ENCODE assay signal across 1 cellular context in the genomic region with DNA sequence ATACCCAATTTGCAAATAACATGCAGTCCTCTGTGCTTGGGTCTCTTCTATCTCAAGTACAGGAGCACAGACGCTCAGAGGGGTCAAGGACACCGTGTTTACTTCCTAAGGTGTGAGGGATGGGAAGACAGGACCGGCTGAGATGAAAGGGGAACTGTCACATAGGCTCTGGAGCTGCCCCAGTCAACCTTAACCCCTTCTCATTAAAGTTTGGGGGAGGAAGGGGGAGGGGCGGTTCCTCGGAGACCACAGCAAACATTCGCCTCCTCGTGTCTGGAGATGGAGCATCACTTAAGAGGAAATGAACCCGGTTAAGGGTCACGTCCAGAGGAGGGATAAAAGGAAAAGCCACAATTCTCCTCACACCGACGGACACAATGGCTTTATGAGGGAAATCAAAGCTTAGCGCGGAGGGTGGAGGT.
TF ChIP-seq lines count a peak whose summit lies in the region.

No MANE protein-coding gene starts in this region.

TF ChIP-seq in HepG2, 621 proteins besides CTCF, POLR2A, EP300 and RAD21 (continued from another document and continues in another):
- TF ChIP-seq, protein P1, sequence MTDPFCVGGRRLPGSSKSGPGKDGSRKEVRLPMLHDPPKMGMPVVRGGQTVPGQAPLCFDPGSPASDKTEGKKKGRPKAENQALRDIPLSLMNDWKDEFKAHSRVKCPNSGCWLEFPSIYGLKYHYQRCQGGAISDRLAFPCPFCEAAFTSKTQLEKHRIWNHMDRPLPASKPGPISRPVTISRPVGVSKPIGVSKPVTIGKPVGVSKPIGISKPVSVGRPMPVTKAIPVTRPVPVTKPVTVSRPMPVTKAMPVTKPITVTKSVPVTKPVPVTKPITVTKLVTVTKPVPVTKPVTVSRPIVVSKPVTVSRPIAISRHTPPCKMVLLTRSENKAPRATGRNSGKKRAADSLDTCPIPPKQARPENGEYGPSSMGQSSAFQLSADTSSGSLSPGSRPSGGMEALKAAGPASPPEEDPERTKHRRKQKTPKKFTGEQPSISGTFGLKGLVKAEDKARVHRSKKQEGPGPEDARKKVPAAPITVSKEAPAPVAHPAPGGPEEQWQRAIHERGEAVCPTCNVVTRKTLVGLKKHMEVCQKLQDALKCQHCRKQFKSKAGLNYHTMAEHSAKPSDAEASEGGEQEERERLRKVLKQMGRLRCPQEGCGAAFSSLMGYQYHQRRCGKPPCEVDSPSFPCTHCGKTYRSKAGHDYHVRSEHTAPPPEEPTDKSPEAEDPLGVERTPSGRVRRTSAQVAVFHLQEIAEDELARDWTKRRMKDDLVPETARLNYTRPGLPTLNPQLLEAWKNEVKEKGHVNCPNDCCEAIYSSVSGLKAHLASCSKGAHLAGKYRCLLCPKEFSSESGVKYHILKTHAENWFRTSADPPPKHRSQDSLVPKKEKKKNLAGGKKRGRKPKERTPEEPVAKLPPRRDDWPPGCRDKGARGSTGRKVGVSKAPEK (CRISPR knock-in tag; IDR thresholded peaks at IDR 0.05; ENCODE audit: borderline replicate concordance), result no peak
- TF ChIP-seq SRSF1 (optimal IDR thresholded peaks at IDR 0.05; ENCODE audit: low read depth, low read length), result no peak
- TF ChIP-seq CREB1 (IDR thresholded peaks at IDR 0.05), result no peak
- TF ChIP-seq CREB1 (CRISPR knock-in tag; IDR thresholded peaks at IDR 0.05), result no peak; the same call in none of the 2 replicates
- TF ChIP-seq, protein P2, sequence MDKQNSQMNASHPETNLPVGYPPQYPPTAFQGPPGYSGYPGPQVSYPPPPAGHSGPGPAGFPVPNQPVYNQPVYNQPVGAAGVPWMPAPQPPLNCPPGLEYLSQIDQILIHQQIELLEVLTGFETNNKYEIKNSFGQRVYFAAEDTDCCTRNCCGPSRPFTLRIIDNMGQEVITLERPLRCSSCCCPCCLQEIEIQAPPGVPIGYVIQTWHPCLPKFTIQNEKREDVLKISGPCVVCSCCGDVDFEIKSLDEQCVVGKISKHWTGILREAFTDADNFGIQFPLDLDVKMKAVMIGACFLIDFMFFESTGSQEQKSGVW (CRISPR knock-in tag; IDR thresholded peaks at IDR 0.05; ENCODE audit: borderline replicate concordance), result no peak
- TF ChIP-seq ZMAT3 (CRISPR knock-in tag; conservative IDR thresholded peaks at IDR 0.05), result 0 out of 2 replicates have a peak, but pooled peaks have one; percentile 23
- TF ChIP-seq, protein P3, sequence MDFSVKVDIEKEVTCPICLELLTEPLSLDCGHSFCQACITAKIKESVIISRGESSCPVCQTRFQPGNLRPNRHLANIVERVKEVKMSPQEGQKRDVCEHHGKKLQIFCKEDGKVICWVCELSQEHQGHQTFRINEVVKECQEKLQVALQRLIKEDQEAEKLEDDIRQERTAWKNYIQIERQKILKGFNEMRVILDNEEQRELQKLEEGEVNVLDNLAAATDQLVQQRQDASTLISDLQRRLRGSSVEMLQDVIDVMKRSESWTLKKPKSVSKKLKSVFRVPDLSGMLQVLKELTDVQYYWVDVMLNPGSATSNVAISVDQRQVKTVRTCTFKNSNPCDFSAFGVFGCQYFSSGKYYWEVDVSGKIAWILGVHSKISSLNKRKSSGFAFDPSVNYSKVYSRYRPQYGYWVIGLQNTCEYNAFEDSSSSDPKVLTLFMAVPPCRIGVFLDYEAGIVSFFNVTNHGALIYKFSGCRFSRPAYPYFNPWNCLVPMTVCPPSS (IDR thresholded peaks at IDR 0.05), result no peak
- no peak for TF ChIP-seq ZNF296 (CRISPR knock-in tag; conservative IDR thresholded peaks at IDR 0.05)
- TF ChIP-seq, protein P4, sequence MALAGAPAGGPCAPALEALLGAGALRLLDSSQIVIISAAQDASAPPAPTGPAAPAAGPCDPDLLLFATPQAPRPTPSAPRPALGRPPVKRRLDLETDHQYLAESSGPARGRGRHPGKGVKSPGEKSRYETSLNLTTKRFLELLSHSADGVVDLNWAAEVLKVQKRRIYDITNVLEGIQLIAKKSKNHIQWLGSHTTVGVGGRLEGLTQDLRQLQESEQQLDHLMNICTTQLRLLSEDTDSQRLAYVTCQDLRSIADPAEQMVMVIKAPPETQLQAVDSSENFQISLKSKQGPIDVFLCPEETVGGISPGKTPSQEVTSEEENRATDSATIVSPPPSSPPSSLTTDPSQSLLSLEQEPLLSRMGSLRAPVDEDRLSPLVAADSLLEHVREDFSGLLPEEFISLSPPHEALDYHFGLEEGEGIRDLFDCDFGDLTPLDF (CRISPR knock-in tag; IDR thresholded peaks at IDR 0.05), result no peak
- peak; percentile 50; the same call in 1 of the 2 replicates for TF ChIP-seq YEATS4 (CRISPR knock-in tag; IDR thresholded peaks at IDR 0.05; ENCODE audit: borderline replicate concordance)
- TF ChIP-seq KLF11 (CRISPR knock-in tag; IDR thresholded peaks at IDR 0.05), result 0 out of 2 replicates have a peak, but pooled peaks have one; percentile 29
- TF ChIP-seq ZNF792 (CRISPR knock-in tag; IDR thresholded peaks at IDR 0.05), result no peak
- TF ChIP-seq FOXA1 (IDR thresholded peaks at IDR 0.05), result no peak
- TF ChIP-seq FOXA1 (CRISPR knock-in tag; IDR thresholded peaks at IDR 0.05), result peak; percentile 37; the same call in 1 of the 2 replicates
- TF ChIP-seq FOXK1 (CRISPR knock-in tag; IDR thresholded peaks at IDR 0.05; ENCODE audit: borderline replicate concordance, low read depth), result peak; percentile 58; the same call in 1 of the 2 replicates
- TF ChIP-seq FOXK2 (IDR thresholded peaks at IDR 0.05), result no peak
- no peak; the same call in 1 of the 2 replicates for TF ChIP-seq KMT2A (CRISPR knock-in tag; IDR thresholded peaks at IDR 0.05)
- TF ChIP-seq, protein P5, sequence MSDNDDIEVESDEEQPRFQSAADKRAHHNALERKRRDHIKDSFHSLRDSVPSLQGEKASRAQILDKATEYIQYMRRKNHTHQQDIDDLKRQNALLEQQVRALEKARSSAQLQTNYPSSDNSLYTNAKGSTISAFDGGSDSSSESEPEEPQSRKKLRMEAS (IDR thresholded peaks at IDR 0.05), result no peak; the same call in 1 of the 2 replicates
- TF ChIP-seq TGIF2 (CRISPR knock-in tag; IDR thresholded peaks at IDR 0.05), result no peak
- TF ChIP-seq YEATS2 (CRISPR knock-in tag; IDR thresholded peaks at IDR 0.05; ENCODE audit: borderline replicate concordance), result no peak
- no peak for TF ChIP-seq NFKB2 (CRISPR knock-in tag; IDR thresholded peaks at IDR 0.05; ENCODE audit: borderline replicate concordance)
- TF ChIP-seq JUNB (CRISPR knock-in tag; IDR thresholded peaks at IDR 0.05; ENCODE audit: borderline replicate concordance), result no peak
- TF ChIP-seq SMAD9 (CRISPR knock-in tag; IDR thresholded peaks at IDR 0.05), result no peak
- TF ChIP-seq ZNF672 (CRISPR knock-in tag; IDR thresholded peaks at IDR 0.05), result no peak
- no peak for TF ChIP-seq PHF5A (CRISPR knock-in tag; IDR thresholded peaks at IDR 0.05; ENCODE audit: low read depth, unreplicated experiment)
- no peak for TF ChIP-seq IKZF4 (CRISPR knock-in tag; IDR thresholded peaks at IDR 0.05; ENCODE audit: borderline replicate concordance, low read depth, not compliant biosample characterization)
- TF ChIP-seq, protein P6, sequence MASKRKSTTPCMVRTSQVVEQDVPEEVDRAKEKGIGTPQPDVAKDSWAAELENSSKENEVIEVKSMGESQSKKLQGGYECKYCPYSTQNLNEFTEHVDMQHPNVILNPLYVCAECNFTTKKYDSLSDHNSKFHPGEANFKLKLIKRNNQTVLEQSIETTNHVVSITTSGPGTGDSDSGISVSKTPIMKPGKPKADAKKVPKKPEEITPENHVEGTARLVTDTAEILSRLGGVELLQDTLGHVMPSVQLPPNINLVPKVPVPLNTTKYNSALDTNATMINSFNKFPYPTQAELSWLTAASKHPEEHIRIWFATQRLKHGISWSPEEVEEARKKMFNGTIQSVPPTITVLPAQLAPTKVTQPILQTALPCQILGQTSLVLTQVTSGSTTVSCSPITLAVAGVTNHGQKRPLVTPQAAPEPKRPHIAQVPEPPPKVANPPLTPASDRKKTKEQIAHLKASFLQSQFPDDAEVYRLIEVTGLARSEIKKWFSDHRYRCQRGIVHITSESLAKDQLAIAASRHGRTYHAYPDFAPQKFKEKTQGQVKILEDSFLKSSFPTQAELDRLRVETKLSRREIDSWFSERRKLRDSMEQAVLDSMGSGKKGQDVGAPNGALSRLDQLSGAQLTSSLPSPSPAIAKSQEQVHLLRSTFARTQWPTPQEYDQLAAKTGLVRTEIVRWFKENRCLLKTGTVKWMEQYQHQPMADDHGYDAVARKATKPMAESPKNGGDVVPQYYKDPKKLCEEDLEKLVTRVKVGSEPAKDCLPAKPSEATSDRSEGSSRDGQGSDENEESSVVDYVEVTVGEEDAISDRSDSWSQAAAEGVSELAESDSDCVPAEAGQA (IDR thresholded peaks at IDR 0.05; ENCODE audit: low read depth), result no peak
- TF ChIP-seq, protein P6 (CRISPR knock-in tag; IDR thresholded peaks at IDR 0.05; ENCODE audit: borderline replicate concordance), result no peak
- TF ChIP-seq, protein P7, sequence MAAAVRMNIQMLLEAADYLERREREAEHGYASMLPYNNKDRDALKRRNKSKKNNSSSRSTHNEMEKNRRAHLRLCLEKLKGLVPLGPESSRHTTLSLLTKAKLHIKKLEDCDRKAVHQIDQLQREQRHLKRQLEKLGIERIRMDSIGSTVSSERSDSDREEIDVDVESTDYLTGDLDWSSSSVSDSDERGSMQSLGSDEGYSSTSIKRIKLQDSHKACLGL (CRISPR knock-in tag; IDR thresholded peaks at IDR 0.05), result no peak
- TF ChIP-seq MBD4 (IDR thresholded peaks at IDR 0.05; ENCODE audit: borderline replicate concordance, low read length), result no peak
- TF ChIP-seq TOE1 (CRISPR knock-in tag; IDR thresholded peaks at IDR 0.05), result no peak
- peak; percentile 94 for TF ChIP-seq TCF7 (IDR thresholded peaks at IDR 0.05; ENCODE audit: low read depth)
- no peak for TF ChIP-seq DR1 (CRISPR knock-in tag; IDR thresholded peaks at IDR 0.05)
- 0 out of 2 replicates have a peak, but pooled peaks have one; percentile 50 for TF ChIP-seq NFKBIZ (CRISPR knock-in tag; IDR thresholded peaks at IDR 0.05)
- no peak for TF ChIP-seq ZNF337 (CRISPR knock-in tag; IDR thresholded peaks at IDR 0.05; ENCODE audit: borderline replicate concordance, low read depth)
- TF ChIP-seq ZNF619 (CRISPR knock-in tag; IDR thresholded peaks at IDR 0.05), result no peak
- no peak for TF ChIP-seq FIP1L1 (IDR thresholded peaks at IDR 0.05; ENCODE audit: borderline replicate concordance, insufficient read depth, low read depth, low read length)
- TF ChIP-seq HHEX (CRISPR knock-in tag; IDR thresholded peaks at IDR 0.05), result no peak
- TF ChIP-seq PHF8 (CRISPR knock-in tag; IDR thresholded peaks at IDR 0.05), result no peak
- no peak for TF ChIP-seq RFXAP (CRISPR knock-in tag; IDR thresholded peaks at IDR 0.05; ENCODE audit: borderline replicate concordance)
- no peak for TF ChIP-seq ZNF12 (CRISPR knock-in tag; IDR thresholded peaks at IDR 0.05)
- TF ChIP-seq, protein P8, sequence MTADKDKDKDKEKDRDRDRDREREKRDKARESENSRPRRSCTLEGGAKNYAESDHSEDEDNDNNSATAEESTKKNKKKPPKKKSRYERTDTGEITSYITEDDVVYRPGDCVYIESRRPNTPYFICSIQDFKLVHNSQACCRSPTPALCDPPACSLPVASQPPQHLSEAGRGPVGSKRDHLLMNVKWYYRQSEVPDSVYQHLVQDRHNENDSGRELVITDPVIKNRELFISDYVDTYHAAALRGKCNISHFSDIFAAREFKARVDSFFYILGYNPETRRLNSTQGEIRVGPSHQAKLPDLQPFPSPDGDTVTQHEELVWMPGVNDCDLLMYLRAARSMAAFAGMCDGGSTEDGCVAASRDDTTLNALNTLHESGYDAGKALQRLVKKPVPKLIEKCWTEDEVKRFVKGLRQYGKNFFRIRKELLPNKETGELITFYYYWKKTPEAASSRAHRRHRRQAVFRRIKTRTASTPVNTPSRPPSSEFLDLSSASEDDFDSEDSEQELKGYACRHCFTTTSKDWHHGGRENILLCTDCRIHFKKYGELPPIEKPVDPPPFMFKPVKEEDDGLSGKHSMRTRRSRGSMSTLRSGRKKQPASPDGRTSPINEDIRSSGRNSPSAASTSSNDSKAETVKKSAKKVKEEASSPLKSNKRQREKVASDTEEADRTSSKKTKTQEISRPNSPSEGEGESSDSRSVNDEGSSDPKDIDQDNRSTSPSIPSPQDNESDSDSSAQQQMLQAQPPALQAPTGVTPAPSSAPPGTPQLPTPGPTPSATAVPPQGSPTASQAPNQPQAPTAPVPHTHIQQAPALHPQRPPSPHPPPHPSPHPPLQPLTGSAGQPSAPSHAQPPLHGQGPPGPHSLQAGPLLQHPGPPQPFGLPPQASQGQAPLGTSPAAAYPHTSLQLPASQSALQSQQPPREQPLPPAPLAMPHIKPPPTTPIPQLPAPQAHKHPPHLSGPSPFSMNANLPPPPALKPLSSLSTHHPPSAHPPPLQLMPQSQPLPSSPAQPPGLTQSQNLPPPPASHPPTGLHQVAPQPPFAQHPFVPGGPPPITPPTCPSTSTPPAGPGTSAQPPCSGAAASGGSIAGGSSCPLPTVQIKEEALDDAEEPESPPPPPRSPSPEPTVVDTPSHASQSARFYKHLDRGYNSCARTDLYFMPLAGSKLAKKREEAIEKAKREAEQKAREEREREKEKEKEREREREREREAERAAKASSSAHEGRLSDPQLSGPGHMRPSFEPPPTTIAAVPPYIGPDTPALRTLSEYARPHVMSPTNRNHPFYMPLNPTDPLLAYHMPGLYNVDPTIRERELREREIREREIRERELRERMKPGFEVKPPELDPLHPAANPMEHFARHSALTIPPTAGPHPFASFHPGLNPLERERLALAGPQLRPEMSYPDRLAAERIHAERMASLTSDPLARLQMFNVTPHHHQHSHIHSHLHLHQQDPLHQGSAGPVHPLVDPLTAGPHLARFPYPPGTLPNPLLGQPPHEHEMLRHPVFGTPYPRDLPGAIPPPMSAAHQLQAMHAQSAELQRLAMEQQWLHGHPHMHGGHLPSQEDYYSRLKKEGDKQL (CRISPR knock-in tag; IDR thresholded peaks at IDR 0.05; ENCODE audit: low read depth), result no peak
- TF ChIP-seq EED (CRISPR knock-in tag; IDR thresholded peaks at IDR 0.05), result no peak
- TF ChIP-seq ZNF703 (CRISPR knock-in tag; IDR thresholded peaks at IDR 0.05; ENCODE audit: borderline replicate concordance), result no peak
- TF ChIP-seq SP1 (IDR thresholded peaks at IDR 0.05), result no peak
- no peak for TF ChIP-seq SP1 (CRISPR knock-in tag; IDR thresholded peaks at IDR 0.05)
